15 cellular contexts compared by ENCODE assay signal in the genomic region with DNA sequence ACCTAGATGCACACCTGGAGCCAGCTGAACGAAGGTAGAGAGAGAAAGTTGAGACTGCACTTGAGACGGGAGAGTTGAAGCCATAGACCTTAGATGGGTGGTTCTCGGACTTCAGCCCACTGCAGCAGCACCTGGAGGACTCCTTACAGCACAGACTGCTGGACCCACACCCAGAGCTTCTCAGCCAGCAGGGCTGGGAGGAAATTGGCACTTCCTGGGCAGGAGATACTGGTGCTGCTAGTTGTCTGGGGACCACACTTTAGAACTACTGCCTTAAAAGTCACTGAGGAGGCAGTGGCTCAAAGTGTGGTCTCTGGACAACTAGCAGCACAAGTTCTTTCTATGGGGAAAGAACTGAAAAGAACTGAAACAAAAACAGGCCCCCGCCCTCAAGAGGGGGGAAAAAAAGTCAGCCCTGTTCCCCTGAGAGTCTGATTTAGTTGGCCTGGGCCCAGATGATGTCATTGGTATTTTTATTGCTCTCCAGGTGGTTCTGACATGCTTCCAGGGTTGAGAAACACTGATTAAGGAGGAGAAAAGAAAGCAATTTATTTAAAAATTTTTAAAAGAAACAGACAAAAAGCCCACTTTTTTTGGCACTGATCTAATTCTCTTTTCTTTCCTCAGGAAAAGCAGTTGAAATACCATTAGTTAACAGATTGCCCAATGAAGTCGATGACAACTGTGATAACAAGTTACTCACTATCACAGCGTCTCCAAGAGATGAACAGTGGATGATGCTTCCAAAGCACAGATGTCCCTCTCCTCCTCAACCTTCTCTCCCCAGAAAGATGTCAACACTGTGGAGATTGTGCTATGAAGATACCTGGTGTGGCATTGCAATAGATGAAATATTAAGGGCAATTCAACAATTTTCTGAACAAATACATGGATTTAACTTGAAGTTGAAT.
DNase-seq lines count a peak whose midpoint lies in the region; ATAC-seq and TF ChIP-seq lines count a peak whose summit lies in the region.
"Had no signal": no experiment of that assay in that cellular context is flagged by ENCODE, and none has a peak within 500 bp of the region (broad histone marks: within the 10 kb centered on the region; RNA-seq: fewer than 3 reads in every experiment).

No MANE protein-coding gene starts in this region.

- TF ChIP-seq CTCF in gastroesophageal sphincter (IDR thresholded peaks at IDR 0.05) (no peak), upper lobe of right lung (IDR thresholded peaks at IDR 0.05) (no peak), chondrocyte (IDR thresholded peaks at IDR 0.05) (no peak)

- H3K4me1 Mint-ChIP-seq in chondrocyte (ENCODE audit: low read depth): peaks cover 29% of the 10 kb centered on the region
- H3K4me1 Mint-ChIP-seq: activated CD4-positive, alpha-beta memory T cell treated with anti-CD3 and anti-CD28 coated beads, Interleukin-2, amount 10 ng/mL, durations not matched to agents 7 days and 5 days; naive B cell had no signal

- H3K27ac Mint-ChIP-seq in chondrocyte (ENCODE audit: unreplicated experiment): no peak overlapping the region
- H3K27ac Mint-ChIP-seq: activated CD4-positive, alpha-beta memory T cell treated with anti-CD3 and anti-CD28 coated beads, Interleukin-2, amount 10 ng/mL, durations not matched to agents 7 days and 5 days; naive B cell had no signal

- H3K27ac ChIP-seq in BLaER1 (no peak overlapping the region), gastroesophageal sphincter (no peak overlapping the region), upper lobe of right lung (no peak overlapping the region)
- H3K27ac ChIP-seq: KMS-11 had no signal

- ATAC-seq in GM19025 (IDR thresholded peaks at IDR 0.05; ENCODE audit: low read depth, unreplicated experiment): peak; percentile 42
- peak; percentile 41 for ATAC-seq in gastroesophageal sphincter
- no peak for ATAC-seq in upper lobe of right lung

- TF ChIP-seq EP300 in gastroesophageal sphincter (IDR thresholded peaks at IDR 0.05): no peak

- H3K36me3 ChIP-seq in BLaER1 (no peaks in the 10 kb centered on the region), gastroesophageal sphincter (no peaks in the 10 kb centered on the region), upper lobe of right lung (no peaks in the 10 kb centered on the region)

- H3K4me3 ChIP-seq in BLaER1 (no peak overlapping the region), gastroesophageal sphincter (no peak overlapping the region), upper lobe of right lung (no peak overlapping the region)

- no peaks in the 10 kb centered on the region for H4K20me1 ChIP-seq in BLaER1

- H3K9me3 Mint-ChIP-seq in chondrocyte (ENCODE audit: low read depth): no peaks in the 10 kb centered on the region

- no peak for TF ChIP-seq POLR2A in gastroesophageal sphincter (IDR thresholded peaks at IDR 0.05)

- H3K4me3 Mint-ChIP-seq in chondrocyte (ENCODE audit: unreplicated experiment): no peak overlapping the region
- H3K4me3 Mint-ChIP-seq: activated CD4-positive, alpha-beta memory T cell treated with anti-CD3 and anti-CD28 coated beads, Interleukin-2, amount 10 ng/mL, durations not matched to agents 7 days and 5 days; naive B cell had no signal

- DNase-seq in LoVo (ENCODE audit: low spot score) (peak; percentile 20), putamen (ENCODE audit: low spot score) (no peak), upper lobe of right lung (no peak), HPDE6-E6E7 (ENCODE audit: extremely low spot score) (no peak), chondrocyte (ENCODE audit: low spot score) (no peak)
- DNase-seq: activated CD4-positive, alpha-beta memory T cell treated with anti-CD3 and anti-CD28 coated beads, Interleukin-2, amount 10 ng/mL, durations not matched to agents 7 days and 5 days; foreskin melanocyte; naive B cell; NCI-H1930; NCI-H748 treated with DMSO at 0.1 percent for 48 hours; stimulated activated CD8-positive, alpha-beta memory T cell treated with anti-CD3 and anti-CD28 coated beads, Interleukin-4, amount 100 ng/mL, for 48 hours had no signal

- no peaks in the 10 kb centered on the region for H3K9me3 ChIP-seq in BLaER1
- H3K9me3 ChIP-seq in gastroesophageal sphincter: no peaks in the 10 kb centered on the region
- H3K9me3 ChIP-seq in upper lobe of right lung: no peaks in the 10 kb centered on the region

- no peak overlapping the region for H3K9ac ChIP-seq in BLaER1
- H3K9ac ChIP-seq: KMS-11 had no signal

- H3K36me3 Mint-ChIP-seq in chondrocyte (ENCODE audit: low read depth): no peaks in the 10 kb centered on the region
- H3K36me3 Mint-ChIP-seq: naive B cell had no signal

- intact Hi-C loops in upper lobe of right lung (cut with DNase I): no loop called here

- H3K27me3 Mint-ChIP-seq in chondrocyte (ENCODE audit: low read depth): peaks cover 21% of the 10 kb centered on the region
- H3K27me3 Mint-ChIP-seq: activated CD4-positive, alpha-beta memory T cell treated with anti-CD3 and anti-CD28 coated beads, Interleukin-2, amount 10 ng/mL, durations not matched to agents 7 days and 5 days; naive B cell had no signal

- H3K4me1 ChIP-seq in BLaER1 (peaks cover 23% of the 10 kb centered on the region), gastroesophageal sphincter (no peaks in the 10 kb centered on the region), upper lobe of right lung (no peaks in the 10 kb centered on the region)

- H3K27me3 ChIP-seq in BLaER1 (no peaks in the 10 kb centered on the region), gastroesophageal sphincter (no peaks in the 10 kb centered on the region), upper lobe of right lung (no peaks in the 10 kb centered on the region)

- WGBS in gastroesophageal sphincter (ENCODE audit: low coverage in 1 of 2), 2 donors: 55 to 69% methylated on average over 4 to 5 of the region's 6 CpGs

- peak overlapping the region; percentile 77 for H3K4me2 ChIP-seq in BLaER1
- H3K4me2 ChIP-seq: KMS-11 had no signal
